2 cellular contexts compared by ENCODE assay signal in genomic region chr1:20219991-20220390, GRCh38.
TF ChIP-seq lines count a peak whose summit lies in the region.

No MANE protein-coding gene starts in this region.

TF ChIP-seq in SK-N-SH, 30 proteins besides CTCF, POLR2A, EP300 and RAD21 (continued from another document):
- TF ChIP-seq REST (IDR thresholded peaks at IDR 0.05; ENCODE audit: low read depth, low read length) (no peak), ZBTB33 (IDR thresholded peaks at IDR 0.05; ENCODE audit: borderline replicate concordance, low read depth) (no peak), USF1 (IDR thresholded peaks at IDR 0.05; ENCODE audit: borderline replicate concordance, low read depth) (no peak), TEAD4 (IDR thresholded peaks at IDR 0.05; ENCODE audit: borderline replicate concordance, insufficient read depth) (no peak), RFX5 (IDR thresholded peaks at IDR 0.05; ENCODE audit: low read length) (no peak)

TF ChIP-seq in SK-N-SH treated with all-trans-retinoic acid at 6 μM for 48 hours, 23 proteins besides CTCF, POLR2A, EP300 and RAD21 (continued from another document):
- TF ChIP-seq TSHZ2 (CRISPR knock-in tag; IDR thresholded peaks at IDR 0.05) (no peak), ZC3H10 (CRISPR knock-in tag; IDR thresholded peaks at IDR 0.05) (no peak)
